18 cellular contexts compared by ENCODE assay signal in the genomic region with DNA sequence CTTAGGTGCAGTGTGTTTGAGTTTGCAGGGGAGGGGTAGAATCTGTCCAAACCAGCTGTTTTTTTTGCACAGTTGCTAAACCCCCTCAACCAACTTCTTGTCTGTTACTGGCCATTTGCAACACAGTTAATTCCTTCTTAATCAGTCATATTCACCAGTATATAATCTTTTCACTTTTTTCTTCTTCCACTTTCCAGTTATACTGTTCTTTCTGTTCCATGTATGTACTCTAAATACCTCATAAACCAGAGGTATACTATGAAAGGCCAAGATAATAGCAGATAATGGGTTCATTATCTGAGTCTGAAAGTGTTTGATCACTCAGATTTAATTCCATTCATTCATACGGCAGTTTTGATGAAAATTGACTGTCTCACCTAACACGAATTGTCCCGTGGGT. TPM values are rescaled to one million over a fixed set of nuclear protein-coding genes. Genes with fewer than 3 reads are reported as not detected.
DNase-seq lines count a peak whose midpoint lies in the region; ATAC-seq and TF ChIP-seq lines count a peak whose summit lies in the region.
"Had no signal": no experiment of that assay in that cellular context is flagged by ENCODE, and none has a peak within 500 bp of the region (broad histone marks: within the 10 kb centered on the region; RNA-seq: fewer than 3 reads in every experiment).

No MANE protein-coding gene starts in this region.

- H3K4me2 ChIP-seq in DOHH2 (ENCODE audit: low read length) (peak overlapping the region; percentile 28), Loucy (ENCODE audit: low read depth, low read length, poor library complexity, severe bottlenecking) (peak overlapping the region; percentile 27)

- no peak for TF ChIP-seq CTCF in AG10803 (conservative IDR thresholded peaks at IDR 0.05; ENCODE audit: low read length)
- TF ChIP-seq CTCF in DOHH2 (IDR thresholded peaks at IDR 0.05; ENCODE audit: low read depth, low read length, poor library complexity, severe bottlenecking), result no peak
- TF ChIP-seq CTCF in Loucy (conservative IDR thresholded peaks at IDR 0.05; ENCODE audit: low read length), result no peak
- no peak for TF ChIP-seq CTCF in type B pancreatic cell (conservative IDR thresholded peaks at IDR 0.05)

- DNase-seq in AG10803 (ENCODE audit: low read depth) (peak; percentile 13), amniotic epithelial cell (ENCODE audit: low read depth) (peak; percentile 20), type B pancreatic cell (ENCODE audit: extremely low spot score, unreplicated experiment) (no peak), sciatic nerve (ENCODE audit: low spot score) (no peak)
- DNase-seq in stimulated activated naive B cell treated with anti-CD40 and anti-IgM and Interleukin-4, amounts not matched to agents 10 μg/mL and 1 μg/mL and 100 μg/mL, for 72 hours, result no peak
- DNase-seq: ACHN; AML-193; CD4-positive, alpha-beta T cell; DMS153; DMS79; GF-D8; GOT3; H7; IMR-90 had no signal

- H3F3A ChIP-seq in DOHH2 (ENCODE audit: control insufficient read depth, insufficient read depth) (no peaks in the 10 kb centered on the region), Loucy (ENCODE audit: low read depth) (no peaks in the 10 kb centered on the region)

- H3K9me2 ChIP-seq in DOHH2 (replicated peaks; ENCODE audit: control insufficient read depth, low read length) (no peaks in the 10 kb centered on the region), Loucy (replicated peaks; ENCODE audit: low read depth, low read length) (no peaks in the 10 kb centered on the region)

- peaks cover 18% of the 10 kb centered on the region for H3K4me1 Mint-ChIP-seq in type B pancreatic cell (ENCODE audit: unreplicated experiment)
- peaks cover 14 to 27% of the 10 kb centered on the region in 2 donors for H3K4me1 Mint-ChIP-seq in stimulated activated naive B cell treated with anti-CD40 and anti-IgM and Interleukin-4, amounts not matched to agents 10 μg/mL and 1 μg/mL and 100 μg/mL, for 72 hours

- H3K4me3 ChIP-seq in AG10803 (ENCODE audit: low read length) (no peak overlapping the region), DOHH2 (ENCODE audit: low read length) (no peak overlapping the region), Loucy (ENCODE audit: low read length, poor library complexity, severe bottlenecking) (no peak overlapping the region)

- H3K36me3 Mint-ChIP-seq in type B pancreatic cell, result peaks cover 11% of the 10 kb centered on the region
- peaks cover 3 to 8% of the 10 kb centered on the region in 2 donors for H3K36me3 Mint-ChIP-seq in stimulated activated naive B cell treated with anti-CD40 and anti-IgM and Interleukin-4, amounts not matched to agents 10 μg/mL and 1 μg/mL and 100 μg/mL, for 72 hours

- H4K20me1 ChIP-seq in DOHH2 (ENCODE audit: control insufficient read depth, insufficient read depth, low read depth, low read length) (peaks cover 54% of the 10 kb centered on the region), Loucy (ENCODE audit: insufficient read depth, low read length, poor library complexity, severe bottlenecking) (peaks cover 92% of the 10 kb centered on the region)

- no peak overlapping the region for H3K4me3 Mint-ChIP-seq in type B pancreatic cell
- H3K4me3 Mint-ChIP-seq in stimulated activated naive B cell treated with anti-CD40 and anti-IgM and Interleukin-4, amounts not matched to agents 10 μg/mL and 1 μg/mL and 100 μg/mL, for 72 hours, result no peak overlapping the region
- H3K4me3 Mint-ChIP-seq: CD4-positive, alpha-beta T cell had no signal

- H3K9me3 Mint-ChIP-seq in type B pancreatic cell, result no peaks in the 10 kb centered on the region
- H3K9me3 Mint-ChIP-seq in stimulated activated naive B cell treated with anti-CD40 and anti-IgM and Interleukin-4, amounts not matched to agents 10 μg/mL and 1 μg/mL and 100 μg/mL, for 72 hours, result no peaks in the 10 kb centered on the region
- H3K9me3 Mint-ChIP-seq: CD4-positive, alpha-beta T cell had no signal

- H3K4me1 ChIP-seq in DOHH2 (ENCODE audit: control insufficient read depth, low read length) (peaks cover 68% of the 10 kb centered on the region), Loucy (ENCODE audit: insufficient read depth, low read length, poor library complexity, severe bottlenecking) (peaks cover 25% of the 10 kb centered on the region)

- intact Hi-C loops in sciatic nerve (cut with DNase I), result no loop called here

- no peaks in the 10 kb centered on the region for H3K27me3 ChIP-seq in DOHH2 (ENCODE audit: control insufficient read depth, low read length)
- H3K27me3 ChIP-seq in Loucy (ENCODE audit: insufficient read depth, low read length, poor library complexity, severe bottlenecking), result no peaks in the 10 kb centered on the region

- H3K79me2 ChIP-seq in DOHH2 (ENCODE audit: control insufficient read depth, low read length), result peaks cover 100% of the 10 kb centered on the region
- H3K79me2 ChIP-seq in Loucy (ENCODE audit: insufficient read depth, low read length), result peaks cover 99% of the 10 kb centered on the region

- H2AFZ ChIP-seq in Loucy (ENCODE audit: low read length), result no peak overlapping the region

- H3K27ac Mint-ChIP-seq in type B pancreatic cell, result no peak overlapping the region
- no peak overlapping the region for H3K27ac Mint-ChIP-seq in stimulated activated naive B cell treated with anti-CD40 and anti-IgM and Interleukin-4, amounts not matched to agents 10 μg/mL and 1 μg/mL and 100 μg/mL, for 72 hours
- H3K27ac Mint-ChIP-seq: CD4-positive, alpha-beta T cell had no signal

- ATAC-seq in sciatic nerve, result no peak
- ATAC-seq in stimulated activated naive B cell treated with anti-CD40 and anti-IgM and Interleukin-4, amounts not matched to agents 10 μg/mL and 1 μg/mL and 100 μg/mL, for 72 hours (replicated peaks), result no peak
- ATAC-seq: HCT116 had no signal

- no peak overlapping the region for H3K27ac ChIP-seq in DOHH2 (ENCODE audit: low read depth, low read length)
- H3K27ac ChIP-seq: C4-2B had no signal

- H3K36me3 ChIP-seq in DOHH2 (ENCODE audit: control insufficient read depth, low read length), result peaks cover 60% of the 10 kb centered on the region
- no peaks in the 10 kb centered on the region; the same call in none of the 2 replicates for H3K36me3 ChIP-seq in Loucy (ENCODE audit: insufficient read depth, low read length)

- H3K9me3 ChIP-seq in DOHH2 (ENCODE audit: control insufficient read depth, insufficient read depth, low read length), result no peaks in the 10 kb centered on the region
- no peaks in the 10 kb centered on the region for H3K9me3 ChIP-seq in Loucy (ENCODE audit: insufficient read depth, low read depth, low read length)

- no peaks in the 10 kb centered on the region for H3K27me3 Mint-ChIP-seq in type B pancreatic cell
- H3K27me3 Mint-ChIP-seq in stimulated activated naive B cell treated with anti-CD40 and anti-IgM and Interleukin-4, amounts not matched to agents 10 μg/mL and 1 μg/mL and 100 μg/mL, for 72 hours, result no peaks in the 10 kb centered on the region
- H3K27me3 Mint-ChIP-seq: CD4-positive, alpha-beta T cell had no signal

- H3K9ac ChIP-seq in Loucy (ENCODE audit: low read depth, low read length, poor library complexity, severe bottlenecking), result no peak overlapping the region

RNA-seq across cellular contexts. Expression of a gene that starts 11.1 kb away (rescaled TPM):
- 69.1 and 80.0 TPM in 2 replicates for total RNA-seq in type B pancreatic cell (ENCODE audit: low replicate concordance)
- 114 TPM for total RNA-seq in sciatic nerve

RNA-seq across cellular contexts. Expression of a gene that starts 49.2 kb away (rescaled TPM):
- 12.8 and 17.0 TPM in 2 replicates for total RNA-seq in type B pancreatic cell (ENCODE audit: low replicate concordance)
- not detected for total RNA-seq in sciatic nerve
- total RNA-seq: CD4-positive, alpha-beta T cell; IMR-90 had no signal

Comparison
In these comparisons a context has a peak if more than half of its experiments do, and no peak if none do; other contexts are left out.
1. DNase-seq: peak in AG10803 (single experiment) and amniotic epithelial cell (single experiment); none in type B pancreatic cell (single experiment), sciatic nerve (single experiment) and stimulated activated naive B cell treated with anti-CD40 and anti-IgM and Interleukin-4, amounts not matched to agents 10 μg/mL and 1 μg/mL and 100 μg/mL, for 72 hours (single experiment).
2. RNA of a gene that starts 49.2 kb away (total RNA-seq): 12.8 to 17.0 TPM in type B pancreatic cell; not detected in sciatic nerve (single experiment); every median in the first group is over 10 times any median in the second.